Comparison of ENCODE assay signal across 9 cellular contexts in genomic region chr2:46097714-46098480, GRCh38.
DNase-seq lines count a peak whose midpoint lies in the region; ATAC-seq, FAIRE-seq and TF ChIP-seq lines count a peak whose summit lies in the region.
"Had no signal": no experiment of that assay in that cellular context is flagged by ENCODE, and none has a peak within 500 bp of the region (broad histone marks: within the 10 kb centered on the region; RNA-seq: fewer than 3 reads in every experiment).

No MANE protein-coding gene starts in this region.

- no peak overlapping the region for H2AFZ ChIP-seq in H9 (ENCODE audit: low read length)

- no peak overlapping the region for H3K4me2 ChIP-seq in H9 (ENCODE audit: insufficient read depth, insufficient read length, low read length)

- H3K4me3 ChIP-seq in adipocyte (ENCODE audit: low read length) (no peak overlapping the region), small intestine (ENCODE audit: low read depth in 1 of 2, low read length in 2 of 2) (no peak overlapping the region)
- H3K4me3 ChIP-seq in effector memory CD4-positive, alpha-beta T cell (ENCODE audit: insufficient read depth, low read depth, low read length, poor library complexity, severe bottlenecking), result no peak overlapping the region

- no peaks in the 10 kb centered on the region for H4K20me1 ChIP-seq in H9 (ENCODE audit: control insufficient read depth, insufficient read depth, insufficient read length)

- H3K23ac ChIP-seq in H9 (ENCODE audit: insufficient read length, low read depth, low read length), result no peak overlapping the region

- H3K4me1 ChIP-seq in adipocyte (ENCODE audit: control insufficient read depth, insufficient read depth, low read length) (peaks cover 18% of the 10 kb centered on the region), small intestine (ENCODE audit: control insufficient read depth in 2 of 2, insufficient read depth in 1 of 2, low read depth in 1 of 2, low read length in 1 of 2) (no peaks in the 10 kb centered on the region), H9 (ENCODE audit: insufficient read depth, low read length) (no peaks in the 10 kb centered on the region)
- H3K4me1 ChIP-seq in effector memory CD4-positive, alpha-beta T cell (ENCODE audit: control insufficient read depth, insufficient read depth, low read length, poor library complexity, severe bottlenecking), result no peaks in the 10 kb centered on the region

- no peak overlapping the region for H3K4ac ChIP-seq in H9 (ENCODE audit: low read depth, low read length)

- no peak overlapping the region for H4K5ac ChIP-seq in H9 (ENCODE audit: insufficient read length, low read depth, low read length)

- H3T11ph ChIP-seq in H9 (ENCODE audit: low read length), result no peak overlapping the region

- H3K27ac ChIP-seq in small intestine (ENCODE audit: low read depth in 1 of 2, low read length in 1 of 2) (peak overlapping the region in 1 of 2 donors; percentile 87), H9 (ENCODE audit: insufficient read length, low read depth, low read length) (no peak overlapping the region)
- H3K27ac ChIP-seq in effector memory CD4-positive, alpha-beta T cell (ENCODE audit: insufficient read depth, low read length, poor library complexity, severe bottlenecking), result no peak overlapping the region

- no peaks in the 10 kb centered on the region for H3K27me3 ChIP-seq in adipocyte (replicated peaks; ENCODE audit: control insufficient read depth, insufficient read depth, low read length)
- no peaks in the 10 kb centered on the region for H3K27me3 ChIP-seq in small intestine (ENCODE audit: control insufficient read depth in 2 of 2, insufficient read depth in 2 of 2, low read length in 2 of 2)
- H3K27me3 ChIP-seq in H9 (ENCODE audit: insufficient read depth, low read length), result no peaks in the 10 kb centered on the region
- H3K27me3 ChIP-seq in effector memory CD4-positive, alpha-beta T cell (replicated peaks; ENCODE audit: control insufficient read depth, insufficient read depth, low read length, poor library complexity, severe bottlenecking), result no peaks in the 10 kb centered on the region

- H2AK5ac ChIP-seq in H9 (ENCODE audit: insufficient read length, low read length), result no peak overlapping the region

- H3K27me3 Mint-ChIP-seq in HFFc6 (ENCODE audit: insufficient read depth) (no peaks in the 10 kb centered on the region; the same call in 1 of the 2 replicates), H9 (ENCODE audit: low read depth) (no peaks in the 10 kb centered on the region; the same call in 1 of the 2 replicates)
- no peaks in the 10 kb centered on the region for H3K27me3 Mint-ChIP-seq in activated CD4-positive, alpha-beta memory T cell treated with anti-CD3 and anti-CD28 coated beads for 36 hours
- H3K27me3 Mint-ChIP-seq: stimulated activated naive CD8-positive, alpha-beta T cell treated with anti-CD3 and anti-CD28 coated beads, Interleukin-15, Interleukin-2, amounts not matched to agents 100 ng/mL and 50 ng/mL, for 24 hours had no signal

- DNase-seq in HFFc6 (peak; percentile 95), adipocyte (ENCODE audit: low read depth) (peak; percentile 97), left cardiac atrium (peak; percentile 62), small intestine (peak; percentile 33), H9 (no peak), D341Med (ENCODE audit: low spot score) (no peak)
- no peak for DNase-seq in effector memory CD4-positive, alpha-beta T cell
- DNase-seq in activated CD4-positive, alpha-beta memory T cell treated with anti-CD3 and anti-CD28 coated beads for 36 hours, result no peak

- H3K4me3 Mint-ChIP-seq in HFFc6, result peak overlapping the region; percentile 53
- no peak overlapping the region for H3K4me3 Mint-ChIP-seq in H9
- H3K4me3 Mint-ChIP-seq in activated CD4-positive, alpha-beta memory T cell treated with anti-CD3 and anti-CD28 coated beads for 36 hours, result no peak overlapping the region
- H3K4me3 Mint-ChIP-seq: stimulated activated naive CD8-positive, alpha-beta T cell treated with anti-CD3 and anti-CD28 coated beads, Interleukin-15, Interleukin-2, amounts not matched to agents 100 ng/mL and 50 ng/mL, for 24 hours had no signal

- POLR2A ChIA-PET in activated CD4-positive, alpha-beta memory T cell treated with anti-CD3 and anti-CD28 coated beads for 36 hours (lab: Charles Lee), result no interaction called here

- H3K9me3 Mint-ChIP-seq in HFFc6 (peaks cover 18% of the 10 kb centered on the region), H9 (peaks cover 5 to 18% of the 10 kb centered on the region in 2 experiments; a peak in 4 of 5 replicates)
- peaks cover 4% of the 10 kb centered on the region for H3K9me3 Mint-ChIP-seq in activated CD4-positive, alpha-beta memory T cell treated with anti-CD3 and anti-CD28 coated beads for 36 hours

- CTCF ChIA-PET in activated CD4-positive, alpha-beta memory T cell treated with anti-CD3 and anti-CD28 coated beads for 36 hours (lab: Charles Lee), result interaction anchor here (1.3 kb wide), 1 partner anchor 35 kb away, joined by 10 read pairs; no protein-coding TSS in a partner anchor

- H3K36me3 Mint-ChIP-seq in HFFc6 (ENCODE audit: low read depth) (peaks cover 55% of the 10 kb centered on the region), H9 (ENCODE audit: insufficient read depth in 1 of 3, low read depth in 3 of 3) (peaks cover 1 to 5% (median 3%) of the 10 kb centered on the region in 3 experiments; a peak in 3 of 7 replicates)
- H3K36me3 Mint-ChIP-seq in activated CD4-positive, alpha-beta memory T cell treated with anti-CD3 and anti-CD28 coated beads for 36 hours, result peaks cover 10% of the 10 kb centered on the region

- no peak overlapping the region for H2BK12ac ChIP-seq in H9 (ENCODE audit: insufficient read length, low read depth, low read length)

- no peak overlapping the region for H2BK5ac ChIP-seq in H9 (ENCODE audit: insufficient read length, low read length)

- no peak overlapping the region for H3K14ac ChIP-seq in H9 (ENCODE audit: insufficient read depth, low read length)

- H2BK20ac ChIP-seq in H9 (ENCODE audit: low read depth, low read length, poor library complexity, severe bottlenecking), result no peak overlapping the region

- H4K8ac ChIP-seq in H9 (replicated peaks; ENCODE audit: insufficient read length, low read depth, low read length), result no peak overlapping the region

- H4K91ac ChIP-seq in H9 (ENCODE audit: insufficient read length, low read depth, low read length), result no peak overlapping the region

- intact Hi-C loops in left cardiac atrium (cut with DNase I), result loop anchor here in 1 of 2 donors (10.0 kb wide), 1 partner anchor 197 kb away; the partner anchor contains the start of gene EPAS1
- intact Hi-C loops in activated CD4-positive, alpha-beta memory T cell treated with anti-CD3 and anti-CD28 coated beads for 36 hours (cut with micrococcal nuclease), result no loop called here

- FAIRE-seq in small intestine (lab: Jason Lieb, UNC), result no peak

- H3K36me3 ChIP-seq in adipocyte (ENCODE audit: control insufficient read depth, insufficient read depth, low read length, severe bottlenecking), result peaks cover 8% of the 10 kb centered on the region
- peaks cover 0 to 2% of the 10 kb centered on the region in 2 donors for H3K36me3 ChIP-seq in small intestine (ENCODE audit: control insufficient read depth in 2 of 2, insufficient read depth in 2 of 2, low read length in 2 of 2)
- H3K36me3 ChIP-seq in effector memory CD4-positive, alpha-beta T cell (ENCODE audit: control insufficient read depth, insufficient read depth, low read length), result no peaks in the 10 kb centered on the region

- no peaks in the 10 kb centered on the region for H3K23me2 ChIP-seq in H9 (ENCODE audit: insufficient read length, low read depth, low read length, poor library complexity, severe bottlenecking)

- no peaks in the 10 kb centered on the region for H3K79me2 ChIP-seq in H9 (ENCODE audit: insufficient read depth, low read length)

- 36 to 54% (median 39%) methylated on average over 4 of the region's 4 CpGs for WGBS in small intestine, 3 donors
- WGBS in H9 (ENCODE audit: extremely low coverage, insufficient read length, low lambda C conversion rate), result no CpG with 5 or more reads among the region's 4 CpGs

- no peaks in the 10 kb centered on the region for H3K79me1 ChIP-seq in H9 (ENCODE audit: insufficient read depth, low read depth, low read length, poor library complexity, severe bottlenecking)

- no peak overlapping the region for H3K56ac ChIP-seq in H9 (ENCODE audit: insufficient read length, low read depth, low read length)

- peak; percentile 91 to 94 for ATAC-seq in left cardiac atrium

- H3K4me1 Mint-ChIP-seq in HFFc6 (ENCODE audit: low read depth) (peaks cover 58% of the 10 kb centered on the region), H9 (peaks cover 6 to 7% of the 10 kb centered on the region in 2 experiments)
- H3K4me1 Mint-ChIP-seq in activated CD4-positive, alpha-beta memory T cell treated with anti-CD3 and anti-CD28 coated beads for 36 hours (ENCODE audit: low read depth), result peaks cover 18% of the 10 kb centered on the region

- H3K9ac ChIP-seq in adipocyte (ENCODE audit: low read length), result no peak overlapping the region
- no peak overlapping the region for H3K9ac ChIP-seq in H9 (ENCODE audit: extremely low read depth, insufficient read length, low read length)

- H3K18ac ChIP-seq in H9 (ENCODE audit: insufficient read length, low read depth, low read length), result no peak overlapping the region

- H2BK120ac ChIP-seq in H9 (ENCODE audit: low read depth, low read length, poor library complexity, severe bottlenecking), result no peak overlapping the region

- peak overlapping the region; percentile 88 for H3K27ac Mint-ChIP-seq in HFFc6
- H3K27ac Mint-ChIP-seq in H9, result no peak overlapping the region
- no peak overlapping the region for H3K27ac Mint-ChIP-seq in activated CD4-positive, alpha-beta memory T cell treated with anti-CD3 and anti-CD28 coated beads for 36 hours
- H3K27ac Mint-ChIP-seq: stimulated activated naive CD8-positive, alpha-beta T cell treated with anti-CD3 and anti-CD28 coated beads, Interleukin-15, Interleukin-2, amounts not matched to agents 100 ng/mL and 50 ng/mL, for 24 hours had no signal

- no peak overlapping the region for H2BK15ac ChIP-seq in H9 (ENCODE audit: low read depth, low read length)

- H3K9me3 ChIP-seq in adipocyte (ENCODE audit: control insufficient read depth, low read length) (peaks cover 10% of the 10 kb centered on the region), small intestine (ENCODE audit: control insufficient read depth, low read depth) (no peaks in the 10 kb centered on the region), H9 (ENCODE audit: control insufficient read depth, low read depth, low read length) (no peaks in the 10 kb centered on the region)
- no peaks in the 10 kb centered on the region for H3K9me3 ChIP-seq in effector memory CD4-positive, alpha-beta T cell (ENCODE audit: control insufficient read depth, low read length)

- no peak for TF ChIP-seq CTCF in HFFc6 (IDR thresholded peaks at IDR 0.05)
- TF ChIP-seq CTCF in H9 (conservative IDR thresholded peaks at IDR 0.05), result no peak

Comparison
In these comparisons a context has a peak if more than half of its experiments do, and no peak if none do; other contexts are left out.
1. DNase-seq: peak in HFFc6 (single experiment), adipocyte (single experiment), left cardiac atrium (single experiment) and small intestine (single experiment); none in H9 (single experiment), effector memory CD4-positive, alpha-beta T cell (0 of 3), activated CD4-positive, alpha-beta memory T cell treated with anti-CD3 and anti-CD28 coated beads for 36 hours (single experiment) and D341Med (single experiment).